Comparison of ENCODE assay signal across 10 cellular contexts in the genomic region with DNA sequence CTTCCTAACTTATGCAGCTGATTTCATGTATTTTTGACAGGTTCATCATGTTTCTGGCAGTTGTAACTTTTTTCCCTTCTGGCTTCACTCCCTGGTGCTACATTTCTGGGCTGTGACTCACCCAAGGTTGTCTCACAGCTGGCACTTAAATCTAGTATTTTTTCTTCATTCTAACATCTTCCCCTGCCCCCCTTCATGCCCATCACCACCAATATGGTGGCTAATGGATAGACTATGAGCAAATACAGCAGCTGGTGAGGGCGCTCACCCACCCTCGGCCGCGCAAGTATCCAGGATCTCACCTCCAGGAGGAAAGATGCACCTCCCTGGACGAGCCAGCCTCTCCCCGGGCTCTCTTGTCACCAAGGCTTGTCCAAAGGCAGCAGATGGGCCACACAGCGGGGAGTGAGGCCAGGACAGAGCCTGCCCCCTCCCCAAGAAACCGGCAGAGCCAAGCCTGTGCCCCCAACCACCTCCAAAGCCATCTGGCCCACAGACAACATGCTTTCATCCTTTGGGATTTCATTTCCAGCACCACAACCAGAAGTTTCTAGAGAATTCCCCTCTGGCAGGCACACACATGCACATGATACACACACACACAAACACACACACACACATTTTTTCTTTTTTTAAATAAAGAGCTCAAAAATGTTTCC. TPM values are rescaled to one million over a fixed set of nuclear protein-coding genes. Genes with fewer than 3 reads are reported as not detected.
DNase-seq lines count a peak whose midpoint lies in the region; ATAC-seq, FAIRE-seq and TF ChIP-seq lines count a peak whose summit lies in the region.
"Had no signal": no experiment of that assay in that cellular context is flagged by ENCODE, and none has a peak within 500 bp of the region (broad histone marks: within the 10 kb centered on the region; RNA-seq: fewer than 3 reads in every experiment).

No MANE protein-coding gene starts in this region.

- no peak for TF ChIP-seq POLR2A in endothelial cell of umbilical vein (IDR thresholded peaks at IDR 0.05; ENCODE audit: low read depth, low read length)

- H3K27me3 Mint-ChIP-seq in nephron progenitor cell (ENCODE audit: low read depth, poor library complexity), result peaks cover 3% of the 10 kb centered on the region

- no peak overlapping the region for H3K4me3 ChIP-seq in endothelial cell of umbilical vein (replicated peaks in 1 of 3; ENCODE audit: insufficient read depth in 1 of 3, low read depth in 1 of 3, low read length in 3 of 3)
- H3K4me3 ChIP-seq: BLaER1 had no signal

- H3K4me2 ChIP-seq in endothelial cell of umbilical vein (ENCODE audit: insufficient read depth, low read length), result no peak overlapping the region

- no peak overlapping the region for H3K9ac ChIP-seq in endothelial cell of umbilical vein (replicated peaks; ENCODE audit: extremely low read depth, insufficient read depth, low read length)
- H3K9ac ChIP-seq: BLaER1 had no signal

- H3K36me3 Mint-ChIP-seq in nephron progenitor cell (ENCODE audit: low read depth), result no peaks in the 10 kb centered on the region
- H3K36me3 Mint-ChIP-seq: natural killer cell treated with Interleukin-12 subunit alpha and Interleukin-12 subunit beta and Interleukin-15 and Interleukin-18, amount 100 ng/mL, for 72 hours had no signal

- CTCF ChIA-PET in endothelial cell of umbilical vein (lab: Charles Lee), result interaction anchor here (0.7 to 2.2 kb wide), 6 partner anchors 10 to 64 kb away, joined by 3 to 9 read pairs (median 4); a partner anchor contains a TSS

- DNase-seq in ACHN (peak; percentile 67), NCI-H69 (lab: John Stamatoyannopoulos, UW) (peak; percentile 90), endothelial cell of umbilical vein (ENCODE audit: low read depth, low spot score) (peak; percentile 88), nephron progenitor cell (no peak)
- DNase-seq in stimulated activated CD4-positive, alpha-beta T cell treated with anti-CD3 and anti-CD28 coated beads, Interleukin-1b, Interleukin-23, amount 100 ng/mL, for 48 hours, result no peak
- DNase-seq in activated effector memory CD4-positive, alpha-beta T cell treated with anti-CD3 and anti-CD28 coated beads, Interleukin-2, amount 50 U/mL, for 16 hours, result no peak

- H3K27ac Mint-ChIP-seq in nephron progenitor cell, result peak overlapping the region; percentile 9
- H3K27ac Mint-ChIP-seq: natural killer cell treated with Interleukin-12 subunit alpha and Interleukin-12 subunit beta and Interleukin-15 and Interleukin-18, amount 100 ng/mL, for 72 hours had no signal

- H3K4me1 Mint-ChIP-seq in nephron progenitor cell, result peaks cover 75% of the 10 kb centered on the region

- H3K27me3 ChIP-seq in endothelial cell of umbilical vein (ENCODE audit: control insufficient read depth in 2 of 2, insufficient read depth in 2 of 2, low read length in 2 of 2), result no peaks in the 10 kb centered on the region
- H3K27me3 ChIP-seq: BLaER1 had no signal

- FAIRE-seq in endothelial cell of umbilical vein (lab: Jason Lieb, UNC), result peak; percentile 96

- no peaks in the 10 kb centered on the region for H3K79me2 ChIP-seq in endothelial cell of umbilical vein (ENCODE audit: control insufficient read depth, insufficient read depth, low read length)

- TF ChIP-seq CTCF in endothelial cell of umbilical vein (IDR thresholded peaks at IDR 0.05; ENCODE audit: extremely low read depth in 1 of 2, insufficient read depth in 1 of 2, low read depth in 1 of 2, low read length in 2 of 2) (no peak), nephron progenitor cell (IDR thresholded peaks at IDR 0.05) (no peak)

- in situ Hi-C loops in ACHN (cut with HindIII; ENCODE audit: low pct_ligation_motif_present, low pct_unique_long_range_greater_than_20kb, low sequenced_read_pairs), result no loop called here

- POLR2A ChIA-PET in endothelial cell of umbilical vein (lab: Charles Lee), result interaction anchor here (0.6 to 1.0 kb wide), 2 partner anchors 9 to 17 kb away, joined by 3 to 4 read pairs; no protein-coding TSS in a partner anchor

- no TSS peak for BruUV-seq in endothelial cell of umbilical vein (replicated peaks; lab: Mats Ljungman, UMichigan)

- dilution Hi-C loops in endothelial cell of umbilical vein (cut with MboI; ENCODE audit: extremely low pct_ligation_motif_present, low sequenced_read_pairs), result no loop called here

- no peak overlapping the region for H2AFZ ChIP-seq in endothelial cell of umbilical vein (ENCODE audit: low read depth, low read length)

- intact Hi-C loops in endothelial cell of umbilical vein (cut with micrococcal nuclease), result loop anchor here (1.0 kb wide), 1 partner anchor 21 kb away; no protein-coding TSS in a partner anchor

- H3K9me3 Mint-ChIP-seq in nephron progenitor cell, result no peaks in the 10 kb centered on the region
- H3K9me3 Mint-ChIP-seq: natural killer cell treated with Interleukin-12 subunit alpha and Interleukin-12 subunit beta and Interleukin-15 and Interleukin-18, amount 100 ng/mL, for 72 hours had no signal

- ATAC-seq in GM19463 (IDR thresholded peaks at IDR 0.05; ENCODE audit: unreplicated experiment), result no peak
- ATAC-seq in GM21515 (IDR thresholded peaks at IDR 0.05; ENCODE audit: unreplicated experiment), result no peak
- ATAC-seq: natural killer cell treated with Interleukin-12 subunit alpha and Interleukin-12 subunit beta and Interleukin-15 and Interleukin-18, amount 100 ng/mL, for 72 hours had no signal

- H3K36me3 ChIP-seq in endothelial cell of umbilical vein (ENCODE audit: control insufficient read depth in 2 of 2, extremely low read depth in 1 of 2, insufficient read depth in 2 of 2, low read length in 2 of 2), result no peaks in the 10 kb centered on the region
- H3K36me3 ChIP-seq: BLaER1 had no signal

- H4K20me1 ChIP-seq in endothelial cell of umbilical vein (replicated peaks; ENCODE audit: control insufficient read depth, extremely low read depth, insufficient read depth, low read length), result no peaks in the 10 kb centered on the region
- H4K20me1 ChIP-seq: BLaER1 had no signal

- H3K4me3 Mint-ChIP-seq in nephron progenitor cell, result no peak overlapping the region
- H3K4me3 Mint-ChIP-seq: natural killer cell treated with Interleukin-12 subunit alpha and Interleukin-12 subunit beta and Interleukin-15 and Interleukin-18, amount 100 ng/mL, for 72 hours had no signal

- H3K9me3 ChIP-seq in endothelial cell of umbilical vein (replicated peaks; ENCODE audit: control insufficient read depth, insufficient read depth, low read length), result no peaks in the 10 kb centered on the region
- H3K9me3 ChIP-seq: BLaER1 had no signal

- peak overlapping the region; percentile 51 for H3K27ac ChIP-seq in endothelial cell of umbilical vein (ENCODE audit: insufficient read depth, low read depth, low read length)
- H3K27ac ChIP-seq: BLaER1 had no signal

- peaks cover 25% of the 10 kb centered on the region for H3K4me1 ChIP-seq in endothelial cell of umbilical vein (ENCODE audit: control insufficient read depth, extremely low read depth, insufficient read depth, low read length)

- no peaks in the 10 kb centered on the region for H3K9me1 ChIP-seq in endothelial cell of umbilical vein (replicated peaks; ENCODE audit: control insufficient read depth, extremely low read depth, insufficient read depth, low read length)

TF ChIP-seq in endothelial cell of umbilical vein, 7 proteins besides CTCF, POLR2A, EP300 and RAD21:
- TF ChIP-seq MYC (IDR thresholded peaks at IDR 0.05; ENCODE audit: low read depth, low read length) (no peak), POLR2AphosphoS5 (IDR thresholded peaks at IDR 0.05; ENCODE audit: insufficient read depth, low read depth, low read length) (peak; percentile 37), FOS (IDR thresholded peaks at IDR 0.05; ENCODE audit: borderline replicate concordance, insufficient read depth, low read length) (peak; percentile 75), EZH2 (IDR thresholded peaks at IDR 0.05; ENCODE audit: borderline replicate concordance, low read depth, low read length, severe bottlenecking) (no peak), JUN (IDR thresholded peaks at IDR 0.05; ENCODE audit: borderline replicate concordance, insufficient read depth, insufficient read length, low read depth) (peak; percentile 75)

RNA-seq across cellular contexts. Expression of a gene that starts 39.1 kb away (rescaled TPM):
- 12.7 and 12.8 TPM in 2 replicates for total RNA-seq in endothelial cell of umbilical vein
- polyA plus RNA-seq in endothelial cell of umbilical vein, result 10.3 and 13.8 TPM in 2 replicates
- polyA plus RNA-seq in endothelial cell of umbilical vein (2011; cell fraction: cytosol; rRNA removed), result 8.9 and 11.0 TPM in 2 replicates
- 9.6 and 9.7 TPM in 2 replicates for polyA plus RNA-seq in endothelial cell of umbilical vein (2011; cell fraction: nucleus; rRNA removed)
- polyA plus RNA-seq in endothelial cell of umbilical vein (2012), result 12.4 and 23.6 TPM in 2 replicates
- polyA minus RNA-seq in endothelial cell of umbilical vein, result 10.8 and 11.7 TPM in 2 replicates
- 7.1 TPM for polyA minus RNA-seq in endothelial cell of umbilical vein (2011; cell fraction: cytosol; rRNA and poly(A)+ RNA removed)
- 11.9 and 15.4 TPM in 2 replicates for polyA minus RNA-seq in endothelial cell of umbilical vein (2011; cell fraction: nucleus; rRNA and poly(A)+ RNA removed)
- total RNA-seq: natural killer cell treated with Interleukin-12 subunit alpha and Interleukin-12 subunit beta and Interleukin-15 and Interleukin-18, amount 100 ng/mL, for 72 hours had no signal

Comparison
In these comparisons a context has a peak if more than half of its experiments do, and no peak if none do; other contexts are left out.
1. DNase-seq: peak in ACHN (single experiment), NCI-H69 (single experiment) and endothelial cell of umbilical vein (single experiment); none in nephron progenitor cell (single experiment), stimulated activated CD4-positive, alpha-beta T cell treated with anti-CD3 and anti-CD28 coated beads, Interleukin-1b, Interleukin-23, amount 100 ng/mL, for 48 hours (single experiment) and activated effector memory CD4-positive, alpha-beta T cell treated with anti-CD3 and anti-CD28 coated beads, Interleukin-2, amount 50 U/mL, for 16 hours (single experiment).